Comparison of ENCODE assay signal across 2 cellular contexts in genomic region chr15:85031944-85032587, GRCh38.
TF ChIP-seq lines count a peak whose summit lies in the region.

No MANE protein-coding gene starts in this region.

TF ChIP-seq in A549, 52 proteins besides CTCF, POLR2A, EP300 and RAD21 (continued from another document):
- TF ChIP-seq E2F6 (IDR thresholded peaks at IDR 0.05; ENCODE audit: borderline replicate concordance, low read depth): no peak
- TF ChIP-seq BHLHE40 (IDR thresholded peaks at IDR 0.05; ENCODE audit: low read depth, low read length): no peak
- TF ChIP-seq HES2 (IDR thresholded peaks at IDR 0.05): no peak
- TF ChIP-seq JUN (IDR thresholded peaks at IDR 0.05): no peak
- TF ChIP-seq PHF8 (IDR thresholded peaks at IDR 0.05; ENCODE audit: borderline replicate concordance, low read depth): no peak
- no peak for TF ChIP-seq ESRRA (IDR thresholded peaks at IDR 0.05; ENCODE audit: borderline replicate concordance, low read length)
- no peak for TF ChIP-seq FOSL2 (IDR thresholded peaks at IDR 0.05)
- TF ChIP-seq FOSL2 (CRISPR knock-in tag; IDR thresholded peaks at IDR 0.05): no peak
- TF ChIP-seq HEYL (CRISPR knock-in tag; IDR thresholded peaks at IDR 0.05): no peak

TF ChIP-seq in GM23338, 12 proteins besides CTCF, POLR2A, EP300 and RAD21 (continued from another document):
- TF ChIP-seq ZNF462 (CRISPR knock-in tag; IDR thresholded peaks at IDR 0.05) (no peak), ZNF114 (CRISPR knock-in tag; IDR thresholded peaks at IDR 0.05) (no peak), ZNF331 (CRISPR knock-in tag; IDR thresholded peaks at IDR 0.05; ENCODE audit: low read depth) (no peak), CREB1 (CRISPR knock-in tag; IDR thresholded peaks at IDR 0.05; ENCODE audit: low read depth) (no peak), ETS1 (IDR thresholded peaks at IDR 0.05) (no peak)
